Comparison of ENCODE assay signal across 8 cellular contexts in genomic region chr12:128823216-128823915, GRCh38. TPM values are rescaled to one million over a fixed set of nuclear protein-coding genes. Genes with fewer than 3 reads are reported as not detected.
A peak's percentile ranks its signal among the peaks of the same experiment; 100 is the strongest.
DNase-seq lines count a peak whose midpoint lies in the region; ATAC-seq and TF ChIP-seq lines count a peak whose summit lies in the region.

No MANE protein-coding gene starts in this region.

- H3K4me3 ChIP-seq in GM12864 (ENCODE audit: low read depth, low read length), result peak overlapping the region; percentile 94
- peak overlapping the region; percentile 90 for H3K4me3 ChIP-seq in fibroblast of pulmonary artery (replicated peaks; ENCODE audit: low read depth, low read length)

- peak overlapping the region; percentile 88 for H3K4me3 Mint-ChIP-seq in osteocyte (ENCODE audit: unreplicated experiment)

- DNase-seq in GM12864 (ENCODE audit: low read depth), result no peak
- DNase-seq in HK-2 (ENCODE audit: unreplicated experiment), result peak; percentile 49
- DNase-seq in fibroblast of pulmonary artery (ENCODE audit: low read depth), result no peak
- DNase-seq in osteocyte (ENCODE audit: extremely low spot score, unreplicated experiment), result no peak
- no peak for DNase-seq in NCI-H2171 (lab: John Stamatoyannopoulos, UW)
- no peak for DNase-seq in Kasumi-1 (lab: John Stamatoyannopoulos, UW)

- peaks cover 36% of the 10 kb centered on the region for H3K4me1 Mint-ChIP-seq in osteocyte (ENCODE audit: unreplicated experiment)

- ATAC-seq in GM21390 (IDR thresholded peaks at IDR 0.05; ENCODE audit: unreplicated experiment), result peak; percentile 5
- peak; percentile 8 for ATAC-seq in activated CD4-positive, CD25-positive, alpha-beta regulatory T cell treated with anti-CD3 and anti-CD28 coated beads, Interleukin-2, amount 50 U/mL, for 24 hours

- no peaks in the 10 kb centered on the region for H3K9me3 Mint-ChIP-seq in osteocyte (ENCODE audit: unreplicated experiment)

- no peaks in the 10 kb centered on the region for H3K27me3 Mint-ChIP-seq in osteocyte (ENCODE audit: unreplicated experiment)

- TF ChIP-seq CTCF in GM12864 (IDR thresholded peaks at IDR 0.05; ENCODE audit: low read depth, low read length, missing control alignments), result no peak
- no peak for TF ChIP-seq CTCF in fibroblast of pulmonary artery (IDR thresholded peaks at IDR 0.05; ENCODE audit: low read length, missing control alignments)
- TF ChIP-seq CTCF in osteocyte (IDR thresholded peaks at IDR 0.05), result no peak

- H3K36me3 Mint-ChIP-seq in osteocyte (ENCODE audit: unreplicated experiment), result peaks cover 3% of the 10 kb centered on the region

- peak overlapping the region; percentile 92 for H3K27ac Mint-ChIP-seq in osteocyte (ENCODE audit: unreplicated experiment)

RNA-seq across cellular contexts. Expression of gene SLC15A4, which starts 0.4 kb away (rescaled TPM):
- 29.3 and 34.3 TPM in 2 replicates for total RNA-seq in osteocyte

RNA-seq across cellular contexts. Expression of gene GLT1D1, which starts 29.9 kb away (rescaled TPM):
- 0.11 TPM in 1 of 2 replicates, not detected in the other for total RNA-seq in osteocyte
